8 cellular contexts compared by ENCODE assay signal in genomic region chr7:774161-775109, GRCh38. TPM values are rescaled to one million over a fixed set of nuclear protein-coding genes. Genes with fewer than 3 reads are reported as not detected.
DNase-seq lines count a peak whose midpoint lies in the region; ATAC-seq and TF ChIP-seq lines count a peak whose summit lies in the region.

No MANE protein-coding gene starts in this region.

- H3K79me1 ChIP-seq in IMR-90 (ENCODE audit: low read depth in 1 of 2, low read length in 2 of 2), result peaks cover 0 to 4% of the 10 kb centered on the region in 2 experiments; a peak in 1 of 4 replicates

- POLR2A ChIA-PET in Caco-2 (lab: Charles Lee), result no interaction called here
- POLR2A ChIA-PET in IMR-90 (lab: Charles Lee; ENCODE audit: unreplicated experiment), result no interaction called here

- no peak overlapping the region for H4K5ac ChIP-seq in IMR-90 (ENCODE audit: low read depth, low read length)

- H3K4me1 ChIP-seq in Caco-2, result peaks cover 24% of the 10 kb centered on the region
- H3K4me1 ChIP-seq in IMR-90 (ENCODE audit: control insufficient read depth, insufficient read depth, low read length), result peaks cover 10% of the 10 kb centered on the region

- H3K4me3 ChIP-seq in Caco-2 (ENCODE audit: low read depth, low read length), result no peak overlapping the region
- H3K4me3 ChIP-seq in IMR-90 (ENCODE audit: insufficient read depth, low read depth, low read length), result no peak overlapping the region

- peak; percentile 95 for TF ChIP-seq RAD21 in IMR-90 (IDR thresholded peaks at IDR 0.05; ENCODE audit: low read length)

- H3K36me3 ChIP-seq in Caco-2 (ENCODE audit: control insufficient read depth, insufficient read depth, low read length) (peaks cover 3% of the 10 kb centered on the region), IMR-90 (ENCODE audit: control insufficient read depth, insufficient read depth, low read length) (peaks cover 23% of the 10 kb centered on the region)

- no peak overlapping the region for H2BK20ac ChIP-seq in IMR-90 (ENCODE audit: low read depth, low read length)

- TF ChIP-seq CTCF in Caco-2 (IDR thresholded peaks at IDR 0.05; ENCODE audit: insufficient read depth in 1 of 2, low read depth in 1 of 2, low read length in 1 of 2, severe bottlenecking in 1 of 2, unreplicated experiment in 1 of 2), result peak; percentile 65 to 91
- TF ChIP-seq CTCF in IMR-90 (conservative IDR thresholded peaks at IDR 0.05; ENCODE audit: low read depth, low read length), result peak; percentile 95

- H2AK9ac ChIP-seq in IMR-90 (replicated peaks; ENCODE audit: low read depth, low read length, poor library complexity), result peak overlapping the region; percentile 37

- H3K27me3 ChIP-seq in Caco-2 (replicated peaks; ENCODE audit: control insufficient read depth, insufficient read depth, low read length) (no peaks in the 10 kb centered on the region; the same call in 1 of the 2 replicates), IMR-90 (ENCODE audit: control insufficient read depth, insufficient read depth, low read length) (no peaks in the 10 kb centered on the region)

- H4K8ac ChIP-seq in IMR-90 (ENCODE audit: low read depth in 2 of 2, low read length in 2 of 2), result no peak overlapping the region

- no peaks in the 10 kb centered on the region for H3K9me3 ChIP-seq in Caco-2
- H3K9me3 ChIP-seq in IMR-90 (ENCODE audit: control insufficient read depth, insufficient read depth, low read length), result no peaks in the 10 kb centered on the region

- no peak overlapping the region for H3K4ac ChIP-seq in IMR-90 (ENCODE audit: low read depth, low read length)

- no peak overlapping the region for H3K4me3 Mint-ChIP-seq in Caco-2 (ENCODE audit: unreplicated experiment)

- BruUV-seq in Caco-2 (replicated peaks; lab: Mats Ljungman, UMichigan), result no TSS peak
- no TSS peak for BruUV-seq in IMR-90 (replicated peaks; lab: Mats Ljungman, UMichigan)

- no peak overlapping the region for H2BK5ac ChIP-seq in IMR-90 (ENCODE audit: low read depth, low read length, poor library complexity, severe bottlenecking)

- peak overlapping the region; percentile 75 for H2AFZ ChIP-seq in IMR-90 (replicated peaks; ENCODE audit: low read length, poor library complexity)

- H3K36me3 Mint-ChIP-seq in Caco-2 (ENCODE audit: insufficient read depth, unreplicated experiment), result peaks cover 55% of the 10 kb centered on the region

- no peak overlapping the region for H3K18ac ChIP-seq in IMR-90 (ENCODE audit: low read depth, low read length)

- H3K27ac ChIP-seq in IMR-90 (ENCODE audit: insufficient read depth, low read length), result no peak overlapping the region

- no peak overlapping the region for H3K23ac ChIP-seq in IMR-90 (ENCODE audit: low read depth, low read length)

- no peak overlapping the region for H3K9ac ChIP-seq in IMR-90 (ENCODE audit: low read depth, low read length)

- dilution Hi-C loops in IMR-90 (cut with HindIII; ENCODE audit: low sequenced_read_pairs, unreplicated experiment), result no loop called here

- 70% methylated on average over 56 of the region's 65 CpGs; no CpG with 5 or more reads in 1 of the 2 experiments for WGBS in IMR-90 (ENCODE audit: extremely low coverage in 2 of 2, insufficient read length in 1 of 2), 2 experiments

- no peak overlapping the region for H3K27ac Mint-ChIP-seq in Caco-2 (ENCODE audit: unreplicated experiment)

- DNase-seq in Caco-2 (peak in 1 of 2 experiments; percentile 70), IMR-90 (peak; percentile 20), ecto neural progenitor cell (ENCODE audit: low spot score) (peak; percentile 80), mucosa of gallbladder (ENCODE audit: low spot score) (peak; percentile 36), SK-N-DZ (ENCODE audit: low spot score) (no peak)
- DNase-seq in activated CD4-positive, alpha-beta T cell treated with anti-CD3 and anti-CD28 coated beads, Interleukin-2, amount 50 U/mL, for 4 hours, result peak; percentile 48 to 53
- DNase-seq in stimulated activated naive CD4-positive, alpha-beta T cell (lab: John Stamatoyannopoulos, UW), result peak in 5 of 6 experiments; percentile 43 to 67 (median 61)

- CTCF ChIA-PET in Caco-2 (lab: Charles Lee), result no interaction called here
- CTCF ChIA-PET in IMR-90 (lab: Yijun Ruan, JAX), result no interaction called here

- no peaks in the 10 kb centered on the region; the same call in 1 of the 2 replicates for H4K20me1 ChIP-seq in IMR-90 (ENCODE audit: insufficient read depth, low read length)

- H3K27me3 Mint-ChIP-seq in Caco-2 (ENCODE audit: insufficient read depth, unreplicated experiment), result no peaks in the 10 kb centered on the region

- in situ Hi-C loops in IMR-90 (cut with MboI; ENCODE audit: low sequenced_read_pairs), result loop anchor here (5.0 kb wide), 1 partner anchor 457 kb away; no protein-coding TSS in a partner anchor

- ATAC-seq in IMR-90 (ENCODE audit: low read depth) (peak; percentile 89), HG03095 (IDR thresholded peaks at IDR 0.05; ENCODE audit: unreplicated experiment) (no peak)

- no peak overlapping the region for H2BK120ac ChIP-seq in IMR-90 (ENCODE audit: low read depth, low read length)

- H2AK5ac ChIP-seq in IMR-90 (ENCODE audit: low read depth, low read length), result no peak overlapping the region

- TF ChIP-seq POLR2A in IMR-90 (IDR thresholded peaks at IDR 0.05; ENCODE audit: low read depth, low read length), result peak; percentile 36; the same call in 1 of the 2 replicates

- no peak overlapping the region for H2BK15ac ChIP-seq in IMR-90 (ENCODE audit: low read depth, low read length)

- no peak overlapping the region for H3K56ac ChIP-seq in IMR-90 (ENCODE audit: extremely low read depth, insufficient read depth, low read length)

- H3K9me1 ChIP-seq in IMR-90 (ENCODE audit: insufficient read depth, low read length), result peaks cover 3% of the 10 kb centered on the region; the same call in 1 of the 2 replicates

- H3K4me1 Mint-ChIP-seq in Caco-2 (ENCODE audit: low read depth, unreplicated experiment), result peaks cover 7% of the 10 kb centered on the region

- H3K14ac ChIP-seq in IMR-90 (replicated peaks; ENCODE audit: low read depth, low read length), result no peak overlapping the region

- no peaks in the 10 kb centered on the region for H3K9me3 Mint-ChIP-seq in Caco-2 (ENCODE audit: unreplicated experiment)

- H4K91ac ChIP-seq in IMR-90 (ENCODE audit: insufficient read depth, low read depth, low read length), result no peak overlapping the region

- intact Hi-C loops in Caco-2 (cut with micrococcal nuclease; ENCODE audit: unreplicated experiment), result loop anchor here (2.0 kb wide), 1 partner anchor 452 kb away; no protein-coding TSS in a partner anchor
- intact Hi-C loops in IMR-90 (cut with micrococcal nuclease), result loop anchor here (1.0 kb wide), 2 partner anchors 255 to 452 kb away; partner anchors contain the start of gene PDGFA

- H3K4me2 ChIP-seq in IMR-90 (ENCODE audit: low read depth, low read length), result no peak overlapping the region

TF ChIP-seq in IMR-90, 13 proteins besides CTCF, POLR2A, EP300 and RAD21:
- TF ChIP-seq CEBPB (IDR thresholded peaks at IDR 0.05; ENCODE audit: low read depth, low read length) (no peak), MAZ (IDR thresholded peaks at IDR 0.05; ENCODE audit: borderline replicate concordance, low read depth, low read length) (peak; percentile 31; the same call in 1 of the 2 replicates), SMC3 (IDR thresholded peaks at IDR 0.05; ENCODE audit: low read depth, low read length) (peak; percentile 94), NFE2L2 (IDR thresholded peaks at IDR 0.05; ENCODE audit: low read depth, low read length) (no peak)

RNA-seq across cellular contexts. Expression of gene PRKAR1B, which starts 47.4 kb away (rescaled TPM):
- total RNA-seq in Caco-2 (2022), result 56.6 and 60.0 TPM in 2 replicates
- total RNA-seq in IMR-90 (2012; rRNA removed), result 14.7 and 15.2 TPM in 2 replicates
- polyA plus RNA-seq in IMR-90 (2012; rRNA removed), result 19.8 and 20.2 TPM in 2 replicates
- 12.5 and 20.6 TPM in 2 replicates for polyA plus RNA-seq in IMR-90 (2012; cell fraction: cytosol; rRNA removed)
- 21.9 and 29.1 TPM in 2 replicates for polyA plus RNA-seq in IMR-90 (2012; cell fraction: nucleus; rRNA removed; ENCODE audit: low replicate concordance)
- 19.9 TPM for total RNA-seq in mucosa of gallbladder
- polyA plus RNA-seq in SK-N-DZ (2014; cell fraction: cytosol; rRNA removed), result 44.6 and 45.9 TPM in 2 replicates
- 27.3 and 34.9 TPM in 2 replicates for polyA plus RNA-seq in SK-N-DZ (2014; cell fraction: nucleus; rRNA removed)

RNA-seq across cellular contexts. Expression of gene DNAAF5, which starts 47.9 kb away (rescaled TPM):
- total RNA-seq in Caco-2 (2022) (51.4 and 53.4 TPM in 2 replicates), IMR-90 (2012; rRNA removed) (12.4 and 13.9 TPM in 2 replicates), mucosa of gallbladder (30.9 TPM)
- 32.6 and 36.1 TPM in 2 replicates for polyA plus RNA-seq in IMR-90 (2012; rRNA removed)
- polyA plus RNA-seq in IMR-90 (2012; cell fraction: cytosol; rRNA removed), result 31.6 and 49.2 TPM in 2 replicates
- polyA plus RNA-seq in IMR-90 (2012; cell fraction: nucleus; rRNA removed; ENCODE audit: low replicate concordance), result 25.7 and 57.6 TPM in 2 replicates
- 43.2 and 47.1 TPM in 2 replicates for polyA plus RNA-seq in SK-N-DZ (2014; cell fraction: cytosol; rRNA removed)
- 26.4 and 39.0 TPM in 2 replicates for polyA plus RNA-seq in SK-N-DZ (2014; cell fraction: nucleus; rRNA removed)

RNA-seq across cellular contexts. Expression of gene SUN1, which starts 57.8 kb away (rescaled TPM):
- 141 and 146 TPM in 2 replicates for total RNA-seq in Caco-2 (2022)
- 113 and 129 TPM in 2 replicates for total RNA-seq in IMR-90 (2012; rRNA removed)
- 155 and 239 TPM in 2 replicates for polyA plus RNA-seq in IMR-90 (2012; rRNA removed)
- 84.1 and 183 TPM in 2 replicates for polyA plus RNA-seq in IMR-90 (2012; cell fraction: cytosol; rRNA removed)
- polyA plus RNA-seq in IMR-90 (2012; cell fraction: nucleus; rRNA removed; ENCODE audit: low replicate concordance), result 1,009 and 1,044 TPM in 2 replicates
- total RNA-seq in mucosa of gallbladder, result 126 TPM
- polyA plus RNA-seq in SK-N-DZ (2014; cell fraction: cytosol; rRNA removed), result 120 and 153 TPM in 2 replicates
- 448 and 810 TPM in 2 replicates for polyA plus RNA-seq in SK-N-DZ (2014; cell fraction: nucleus; rRNA removed)
